ENCODE assay signal across 8 cellular contexts in the genomic region with DNA sequence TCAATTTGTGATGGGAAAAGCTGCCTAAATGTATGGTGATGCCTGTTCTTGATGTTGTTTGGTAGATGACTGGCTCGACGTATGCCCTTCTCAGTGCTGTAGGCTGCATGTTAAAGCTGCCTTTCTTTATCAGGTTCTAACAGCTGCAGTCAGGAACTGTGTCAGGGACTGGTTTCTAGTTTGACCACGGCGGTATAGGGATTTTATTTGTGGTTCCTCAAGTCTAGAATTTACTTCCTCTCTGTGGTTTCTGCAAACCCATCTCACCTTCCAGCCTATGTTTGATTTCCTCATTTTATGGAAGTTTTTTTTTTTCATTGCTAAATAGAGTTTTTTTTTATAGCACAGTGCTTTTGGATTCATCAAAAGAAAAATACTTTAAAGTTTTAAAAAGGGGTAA. TPM values are rescaled to one million over a fixed set of nuclear protein-coding genes. Genes with fewer than 3 reads are reported as not detected.
DNase-seq lines count a peak whose midpoint lies in the region; ATAC-seq and TF ChIP-seq lines count a peak whose summit lies in the region.

No MANE protein-coding gene starts in this region.

- peaks cover 0 to 1% of the 10 kb centered on the region in 2 donors for H3K27me3 Mint-ChIP-seq in CD4-positive, alpha-beta memory T cell

- peak overlapping the region in 2 of 7 donors; percentile 5 to 45 for H3K27ac Mint-ChIP-seq in CD4-positive, alpha-beta memory T cell

- intact Hi-C loops in CD4-positive, alpha-beta memory T cell (cut with micrococcal nuclease) = no loop called here
- intact Hi-C loops in esophagus squamous epithelium (cut with DNase I) = no loop called here

- POLR2A ChIA-PET in CD4-positive, alpha-beta memory T cell (lab: Charles Lee; ENCODE audit: partially characterized antibody) = no interaction called here

- H3K27me3 ChIP-seq in CD4-positive, alpha-beta memory T cell (ENCODE audit: insufficient read depth, low read length) = no peaks in the 10 kb centered on the region
- no peaks in the 10 kb centered on the region for H3K27me3 ChIP-seq in SJCRH30
- H3K27me3 ChIP-seq in iPS-20b (ENCODE audit: insufficient read depth, low read length) = no peaks in the 10 kb centered on the region
- H3K27me3 ChIP-seq in esophagus squamous epithelium = no peaks in the 10 kb centered on the region

- peak overlapping the region; percentile 28; the same call in 1 of the 2 replicates for H3K9ac ChIP-seq in iPS-20b (ENCODE audit: low read depth, low read length)

- peak overlapping the region in 1 of 2 donors; percentile 27 for H3K4me3 ChIP-seq in CD4-positive, alpha-beta memory T cell (ENCODE audit: low read length in 2 of 2)
- H3K4me3 ChIP-seq in SJCRH30 = no peak overlapping the region
- no peak overlapping the region for H3K4me3 ChIP-seq in iPS-20b (ENCODE audit: low read length)
- H3K4me3 ChIP-seq in esophagus squamous epithelium = no peak overlapping the region

- H3K4me1 Mint-ChIP-seq in CD4-positive, alpha-beta memory T cell = peaks cover 44 to 62% (median 51%) of the 10 kb centered on the region in 4 donors

- peaks cover 0 to 2% (median 0%) of the 10 kb centered on the region in 8 donors for H3K9me3 Mint-ChIP-seq in CD4-positive, alpha-beta memory T cell

- peak; percentile 55 for ATAC-seq in HG03097 (IDR thresholded peaks at IDR 0.05; ENCODE audit: low FRiP score, unreplicated experiment)

- peaks cover 43% of the 10 kb centered on the region for H3K4me1 ChIP-seq in CD4-positive, alpha-beta memory T cell (ENCODE audit: insufficient read depth, low read length)
- H3K4me1 ChIP-seq in SJCRH30 = peaks cover 35% of the 10 kb centered on the region
- peaks cover 48% of the 10 kb centered on the region for H3K4me1 ChIP-seq in iPS-20b (ENCODE audit: insufficient read depth, low read length)
- peaks cover 3 to 40% (median 22%) of the 10 kb centered on the region in 3 donors for H3K4me1 ChIP-seq in esophagus squamous epithelium

- H3K36me3 Mint-ChIP-seq in CD4-positive, alpha-beta memory T cell = peaks cover 6 to 9% of the 10 kb centered on the region in 2 donors

- peaks cover 3% of the 10 kb centered on the region for H3K36me3 ChIP-seq in CD4-positive, alpha-beta memory T cell (ENCODE audit: insufficient read depth, low read length)
- H3K36me3 ChIP-seq in SJCRH30 (no peaks in the 10 kb centered on the region), iPS-20b (ENCODE audit: insufficient read depth, low read depth, low read length) (peaks cover 13% of the 10 kb centered on the region), esophagus squamous epithelium (peaks cover 0 to 15% (median 0%) of the 10 kb centered on the region in 3 donors)

- no peaks in the 10 kb centered on the region for H3K9me3 ChIP-seq in CD4-positive, alpha-beta memory T cell (ENCODE audit: control insufficient read depth in 1 of 2, low read length in 2 of 2)
- H3K9me3 ChIP-seq in SJCRH30 (replicated peaks) = no peaks in the 10 kb centered on the region
- no peaks in the 10 kb centered on the region for H3K9me3 ChIP-seq in iPS-20b (ENCODE audit: insufficient read depth, low read depth, low read length)
- H3K9me3 ChIP-seq in esophagus squamous epithelium = no peaks in the 10 kb centered on the region

- peak; percentile 33 to 54 (median 45) for DNase-seq in CD4-positive, alpha-beta memory T cell
- peak; percentile 13 for DNase-seq in GM19238 (ENCODE audit: insufficient read length, low spot score)
- peak; percentile 67 to 86 for DNase-seq in SJCRH30
- no peak for DNase-seq in AG20443 (ENCODE audit: low spot score)
- DNase-seq in superior temporal gyrus (ENCODE audit: extremely low spot score) = no peak
- no peak for DNase-seq in esophagus squamous epithelium (lab: John Stamatoyannopoulos, UW)

- peak overlapping the region in 7 of 8 donors; percentile 42 to 82 (median 67) for H3K4me3 Mint-ChIP-seq in CD4-positive, alpha-beta memory T cell

- CTCF ChIA-PET in CD4-positive, alpha-beta memory T cell (lab: Charles Lee; ENCODE audit: partially characterized antibody) = interaction anchor here (1.3 to 5.3 kb wide), 4 partner anchors 25 to 112 kb away, joined by 3 to 19 read pairs (median 8); a partner anchor contains a TSS

- TF ChIP-seq POLR2A in esophagus squamous epithelium (IDR thresholded peaks at IDR 0.05) = no peak

- WGBS in esophagus squamous epithelium, 2 donors = 42 to 50% methylated on average over 4 of the region's 4 CpGs

- no peak overlapping the region for H3K27ac ChIP-seq in CD4-positive, alpha-beta memory T cell (ENCODE audit: low read depth, low read length)
- peak overlapping the region; percentile 91 for H3K27ac ChIP-seq in SJCRH30
- H3K27ac ChIP-seq in iPS-20b (ENCODE audit: low read length) = no peak overlapping the region
- H3K27ac ChIP-seq in esophagus squamous epithelium = peak overlapping the region in 2 of 4 donors; percentile 10 to 17

- no peak for TF ChIP-seq CTCF in esophagus squamous epithelium (IDR thresholded peaks at IDR 0.05)

RNA-seq across cellular contexts. Expression of a gene that starts 26.5 kb away (rescaled TPM):
- total RNA-seq in CD4-positive, alpha-beta memory T cell = 10 to 100 TPM; 23.1 to 26.6 TPM
- polyA plus RNA-seq in CD4-positive, alpha-beta memory T cell = 1 to 10 TPM in 1 of 2 donors, under 1 TPM in 1; 0.76 to 4.2 TPM
- total RNA-seq in SJCRH30 (2014; rRNA removed; shearing (Covaris generic)) = 15.9 and 16.1 TPM in 2 replicates
- total RNA-seq in esophagus squamous epithelium = 10 to 100 TPM; 16.0 to 29.3 (median 20.3) TPM

Comparison
In these comparisons a context has a peak if more than half of its experiments do, and no peak if none do; other contexts are left out.
1. DNase-seq: peak in CD4-positive, alpha-beta memory T cell (5 of 5), GM19238 (single experiment) and SJCRH30 (2 of 2); none in AG20443 (single experiment), superior temporal gyrus (single experiment) and esophagus squamous epithelium (single experiment).